Comparison of ENCODE assay signal across 8 cellular contexts in the genomic region with DNA sequence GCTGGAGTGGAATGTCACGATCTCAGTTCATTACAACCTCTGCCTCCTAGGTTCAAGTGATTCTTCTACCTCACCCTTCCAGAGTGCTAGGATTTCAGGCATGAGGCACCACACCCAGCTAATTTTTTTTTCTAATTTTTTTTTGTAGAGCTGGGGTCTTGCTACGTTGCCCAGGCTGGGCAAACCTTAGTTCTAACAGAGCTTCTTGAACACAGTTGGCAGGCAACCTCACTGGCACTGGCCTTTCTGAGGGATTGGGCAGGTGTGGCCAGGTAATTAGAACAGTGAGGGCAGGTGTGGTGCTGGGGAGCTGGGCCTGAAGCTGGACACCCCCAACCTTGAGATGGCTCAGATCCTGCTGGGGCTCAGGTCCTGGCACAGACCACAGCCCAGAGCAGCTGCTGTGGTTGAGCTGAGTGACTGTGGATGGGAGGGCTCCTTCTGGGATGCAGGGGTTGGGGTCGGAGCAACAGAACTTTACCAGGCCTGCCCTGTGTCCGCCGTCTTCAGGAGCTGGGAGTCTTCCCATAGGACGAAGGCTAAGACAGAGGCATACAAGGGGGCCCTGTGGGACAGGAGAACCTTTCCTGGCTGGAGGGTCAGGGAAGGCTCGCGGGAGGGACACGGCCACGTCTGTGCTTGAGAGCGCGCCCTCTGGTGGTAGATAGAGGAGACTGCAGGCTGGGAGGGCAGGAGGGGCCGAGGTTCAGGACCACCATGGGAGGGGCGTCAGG. TPM values are rescaled to one million over a fixed set of nuclear protein-coding genes. Genes with fewer than 3 reads are reported as not detected.
DNase-seq lines count a peak whose midpoint lies in the region; ATAC-seq, FAIRE-seq and TF ChIP-seq lines count a peak whose summit lies in the region.

No MANE protein-coding gene starts in this region.

- in situ Hi-C loops in gastrocnemius medialis (cut with MboI; ENCODE audit: low sequenced_read_pairs in 4 of 4), result no loop called here

- H3K4me3 ChIP-seq in MM.1S (ENCODE audit: low read length), result no peak overlapping the region
- H3K4me3 ChIP-seq in foreskin fibroblast (ENCODE audit: low read depth in 1 of 2, low read length in 2 of 2), result no peak overlapping the region
- H3K4me3 ChIP-seq in gastrocnemius medialis, result no peak overlapping the region

- peak; percentile 46 to 65 for ATAC-seq in activated T-cell treated with anti-CD3 and anti-CD28 coated beads, Interleukin-2, amount 50 U/mL, for 4 hours
- ATAC-seq in gastrocnemius medialis (no peak), GM21619 (IDR thresholded peaks at IDR 0.05; ENCODE audit: unreplicated experiment) (no peak), GM18907 (IDR thresholded peaks at IDR 0.05; ENCODE audit: unreplicated experiment) (no peak)

- H3K9me3 ChIP-seq in MM.1S (replicated peaks; ENCODE audit: insufficient read depth, low read length) (no peaks in the 10 kb centered on the region), gastrocnemius medialis (no peaks in the 10 kb centered on the region)

- no peaks in the 10 kb centered on the region for H3K4me1 ChIP-seq in MM.1S (ENCODE audit: low read length)
- no peaks in the 10 kb centered on the region for H3K4me1 ChIP-seq in gastrocnemius medialis

- peaks cover 94% of the 10 kb centered on the region for H3K27me3 ChIP-seq in MM.1S (replicated peaks; ENCODE audit: insufficient read depth, low read length)
- H3K27me3 ChIP-seq in gastrocnemius medialis, result peaks cover 0 to 8% (median 0%) of the 10 kb centered on the region in 3 donors

- no peaks in the 10 kb centered on the region for H3K36me3 ChIP-seq in MM.1S (replicated peaks; ENCODE audit: insufficient read depth, low read length)
- H3K36me3 ChIP-seq in gastrocnemius medialis, result no peaks in the 10 kb centered on the region

- no peak overlapping the region for H2AFZ ChIP-seq in MM.1S (ENCODE audit: low read length)

- no peaks in the 10 kb centered on the region for H3K79me2 ChIP-seq in MM.1S (ENCODE audit: low read length)

- intact Hi-C loops in gastrocnemius medialis (cut with DNase I; ENCODE audit: low total_unique reads), result no loop called here

- no peak overlapping the region for H3K4me2 ChIP-seq in MM.1S (ENCODE audit: low read depth, low read length)

- FAIRE-seq in RCC 7860 (lab: Jason Lieb, UNC), result no peak

- H3K9me3 Mint-ChIP-seq in activated T-cell treated with anti-CD3 and anti-CD28 coated beads, Interleukin-2, amount 50 U/mL, for 4 hours, result peaks cover 13% of the 10 kb centered on the region

- no peak for TF ChIP-seq POLR2A in gastrocnemius medialis (IDR thresholded peaks at IDR 0.05)

- H3K4me3 Mint-ChIP-seq in activated T-cell treated with anti-CD3 and anti-CD28 coated beads, Interleukin-2, amount 50 U/mL, for 4 hours, result no peak overlapping the region

- no peak overlapping the region for H3K27ac ChIP-seq in MM.1S (ENCODE audit: low read length)
- no peak overlapping the region for H3K27ac ChIP-seq in gastrocnemius medialis

- H3K9ac ChIP-seq in MM.1S (ENCODE audit: low read length), result no peak overlapping the region

- no peaks in the 10 kb centered on the region for H4K20me1 ChIP-seq in MM.1S (ENCODE audit: insufficient read depth, low read length)

- peaks cover 2% of the 10 kb centered on the region for H3K36me3 Mint-ChIP-seq in activated T-cell treated with anti-CD3 and anti-CD28 coated beads, Interleukin-2, amount 50 U/mL, for 4 hours (ENCODE audit: insufficient read depth)

- DNase-seq in D341Med (ENCODE audit: low spot score) (peak; percentile 83), MM.1S (no peak), foreskin fibroblast (peak in 1 of 2 donors; percentile 55), gastrocnemius medialis (no peak), RCC 7860 (ENCODE audit: low spot score) (no peak)
- peak; percentile 21 for DNase-seq in activated T-cell treated with anti-CD3 and anti-CD28 coated beads, Interleukin-2, amount 50 U/mL, for 4 hours

- no peaks in the 10 kb centered on the region for H3K9me2 ChIP-seq in MM.1S (replicated peaks; ENCODE audit: insufficient read depth, low read length)

- peaks cover 7% of the 10 kb centered on the region for H3K4me1 Mint-ChIP-seq in activated T-cell treated with anti-CD3 and anti-CD28 coated beads, Interleukin-2, amount 50 U/mL, for 4 hours (ENCODE audit: low read depth)

- peak; percentile 82 for TF ChIP-seq CTCF in MM.1S (IDR thresholded peaks at IDR 0.05; ENCODE audit: low read length)
- TF ChIP-seq CTCF in foreskin fibroblast (IDR thresholded peaks at IDR 0.05; ENCODE audit: low read depth, low read length), result peak; percentile 90
- TF ChIP-seq CTCF in gastrocnemius medialis (IDR thresholded peaks at IDR 0.05 in 4 of 5, conservative IDR thresholded peaks at IDR 0.05 in 1 of 5), result peak; percentile 9 to 62 (median 48)

- H3K27me3 Mint-ChIP-seq in activated T-cell treated with anti-CD3 and anti-CD28 coated beads, Interleukin-2, amount 50 U/mL, for 4 hours (ENCODE audit: low read depth), result peaks cover 2% of the 10 kb centered on the region

- no peaks in the 10 kb centered on the region for H3F3A ChIP-seq in MM.1S (ENCODE audit: insufficient read depth, low read length)

RNA-seq across cellular contexts. Expression of a gene that starts 48.2 kb away (rescaled TPM):
- total RNA-seq in activated T-cell treated with anti-CD3 and anti-CD28 coated beads, Interleukin-2, amount 50 U/mL, for 4 hours, result under 1 TPM in 1 of 3 donors, not detected in 2; 0.05 TPM
- not detected for total RNA-seq in gastrocnemius medialis

Comparison
In these comparisons a context has a peak if more than half of its experiments do, and no peak if none do; other contexts are left out.
1. DNase-seq: peak in D341Med (single experiment) and activated T-cell treated with anti-CD3 and anti-CD28 coated beads, Interleukin-2, amount 50 U/mL, for 4 hours (single experiment); none in MM.1S (single experiment), gastrocnemius medialis (0 of 2) and RCC 7860 (single experiment).
2. ATAC-seq: peak in activated T-cell treated with anti-CD3 and anti-CD28 coated beads, Interleukin-2, amount 50 U/mL, for 4 hours (2 of 2); none in gastrocnemius medialis (0 of 2), GM21619 (single experiment) and GM18907 (single experiment).
3. Peak in every context shown above with its lines, with median percentiles within 50 percentile points of each other: CTCF ChIP-seq.